8 cellular contexts compared by ENCODE assay signal in genomic region chr19:891421-892200, GRCh38. TPM values are rescaled to one million over a fixed set of nuclear protein-coding genes. Genes with fewer than 3 reads are reported as not detected.
DNase-seq lines count a peak whose midpoint lies in the region; ATAC-seq, FAIRE-seq and TF ChIP-seq lines count a peak whose summit lies in the region.
"Not testable (repeated sequence)": the region's sequence is repeated elsewhere in the genome, so short reads cannot be mapped to it uniquely, and the experiment has no call there.

No MANE protein-coding gene starts in this region.

- TF ChIP-seq EP300 in HepG2 (IDR thresholded peaks at IDR 0.05; ENCODE audit: low read depth in 2 of 2, low read length in 2 of 2); HepG2 (CRISPR knock-in tag; IDR thresholded peaks at IDR 0.05; ENCODE audit: borderline replicate concordance); ovary (IDR thresholded peaks at IDR 0.05); transverse colon (IDR thresholded peaks at IDR 0.05; ENCODE audit: low read depth): not testable (repeated sequence)

- not testable (repeated sequence) for TF ChIP-seq CTCF in KMS-11 (conservative IDR thresholded peaks at IDR 0.05; ENCODE audit: low read depth, low read length); ascending aorta (IDR thresholded peaks at IDR 0.05); epithelial cell of proximal tubule (conservative IDR thresholded peaks at IDR 0.05; ENCODE audit: low read depth, low read length); HepG2 (CRISPR knock-in tag; IDR thresholded peaks at IDR 0.05); ovary (IDR thresholded peaks at IDR 0.05); transverse colon (IDR thresholded peaks at IDR 0.05)

- not testable (repeated sequence) for TF ChIP-seq RAD21 in HepG2 (CRISPR knock-in tag; IDR thresholded peaks at IDR 0.05)

- H3K9ac ChIP-seq in KMS-11 (peak overlapping the region; percentile 67; the same call in 1 of the 2 replicates), HepG2 (ENCODE audit: insufficient read depth, low read depth, low read length) (peak overlapping the region; percentile 92)

- not testable (repeated sequence) for H3K9me3 Mint-ChIP-seq in CD8-positive, alpha-beta memory T cell; T-helper 1 cell treated with Interleukin-12 subunit alpha and Interleukin-12 subunit beta and Interleukin-4 antibody, amounts not matched to agents 30 μg/mL and 1 μg/mL, for 36 hours

- WGBS in HepG2 (ENCODE audit: low lambda C conversion rate) = 95% methylated on average over 49 of the region's 50 CpGs
- 43 to 51% (median 50%) methylated on average over 30 to 50 of the region's 50 CpGs for WGBS in ovary, 3 donors
- WGBS in transverse colon (ENCODE audit: low coverage in 1 of 2), 2 donors = 33% methylated on average over 31 of the region's 50 CpGs; no CpG with 5 or more reads in 1 of the 2 donors

- H4K20me1 ChIP-seq in KMS-11 (ENCODE audit: insufficient read depth); HepG2 (ENCODE audit: insufficient read depth, low read length): not testable (repeated sequence)

- CTCF ChIA-PET in CD8-positive, alpha-beta memory T cell (lab: Charles Lee) = interaction anchor here (2.0 to 2.7 kb wide), 2 partner anchors 18 to 28 kb away, joined by 25 to 26 read pairs; no protein-coding TSS in a partner anchor
- CTCF ChIA-PET in HepG2 (lab: Yijun Ruan, JAX; ENCODE audit: low intra/inter-chr PET ratio, low total read pairs) = not testable (repeated sequence)

- peaks cover 21 to 61% (median 22%) of the 10 kb centered on the region in 3 donors for H3K4me1 Mint-ChIP-seq in CD8-positive, alpha-beta memory T cell
- peaks cover 11% of the 10 kb centered on the region for H3K4me1 Mint-ChIP-seq in T-helper 1 cell treated with Interleukin-12 subunit alpha and Interleukin-12 subunit beta and Interleukin-4 antibody, amounts not matched to agents 30 μg/mL and 1 μg/mL, for 36 hours (ENCODE audit: low read depth)

- TF ChIP-seq POLR2A in HepG2 (IDR thresholded peaks at IDR 0.05; ENCODE audit: insufficient read depth in 1 of 2, low read depth in 2 of 2, low read length in 2 of 2); ovary (IDR thresholded peaks at IDR 0.05); transverse colon (IDR thresholded peaks at IDR 0.05): not testable (repeated sequence)

- peak overlapping the region in 6 of 8 donors; percentile 61 to 98 (median 78) for H3K27ac Mint-ChIP-seq in CD8-positive, alpha-beta memory T cell
- H3K27ac Mint-ChIP-seq in T-helper 1 cell treated with Interleukin-12 subunit alpha and Interleukin-12 subunit beta and Interleukin-4 antibody, amounts not matched to agents 30 μg/mL and 1 μg/mL, for 36 hours = peak overlapping the region; percentile 87

- H3K36me3 ChIP-seq in CD8-positive, alpha-beta memory T cell (ENCODE audit: insufficient read depth, low read length) = peaks cover 10% of the 10 kb centered on the region
- H3K36me3 ChIP-seq in KMS-11 (ENCODE audit: insufficient read depth); ovary: not testable (repeated sequence)
- H3K36me3 ChIP-seq in ascending aorta (peaks cover 18 to 24% of the 10 kb centered on the region in 2 donors), HepG2 (replicated peaks in 1 of 2; ENCODE audit: control insufficient read depth in 1 of 2, insufficient read depth in 2 of 2, low read length in 2 of 2) (peaks cover 10 to 25% of the 10 kb centered on the region in 2 experiments; a peak in 4 of 5 replicates), transverse colon (peaks cover 0 to 13% (median 4%) of the 10 kb centered on the region in 4 donors)

- peak overlapping the region; percentile 69 for H3K27ac ChIP-seq in CD8-positive, alpha-beta memory T cell (ENCODE audit: low read depth, low read length)
- not testable (repeated sequence) for H3K27ac ChIP-seq in KMS-11; HepG2 (ENCODE audit: extremely low read length, insufficient read depth, low read length)
- peak overlapping the region; percentile 82 to 87 for H3K27ac ChIP-seq in ascending aorta
- peak overlapping the region in 1 of 2 donors; percentile 87 for H3K27ac ChIP-seq in ovary
- H3K27ac ChIP-seq in transverse colon = peak overlapping the region; percentile 87 to 95 (median 94)

- H3K27me3 Mint-ChIP-seq in CD8-positive, alpha-beta memory T cell; T-helper 1 cell treated with Interleukin-12 subunit alpha and Interleukin-12 subunit beta and Interleukin-4 antibody, amounts not matched to agents 30 μg/mL and 1 μg/mL, for 36 hours (ENCODE audit: low read depth): not testable (repeated sequence)

- H3K4me2 ChIP-seq in KMS-11 (peak overlapping the region; percentile 91), HepG2 (ENCODE audit: low read depth, low read length) (peak overlapping the region; percentile 78)

- FAIRE-seq in HepG2 (lab: Jason Lieb, UNC) = not testable (repeated sequence)

- POLR2A ChIA-PET in CD8-positive, alpha-beta memory T cell (lab: Charles Lee) = interaction anchor here (2.0 to 5.3 kb wide), 3 partner anchors 11 to 28 kb away, joined by 9 to 77 read pairs (median 22); no protein-coding TSS in a partner anchor
- POLR2A ChIA-PET in HepG2 (lab: Yijun Ruan, JAX) = not testable (repeated sequence)

- not testable (repeated sequence) for H3K27me3 ChIP-seq in CD8-positive, alpha-beta memory T cell (ENCODE audit: insufficient read depth, low read length, poor library complexity, severe bottlenecking); KMS-11 (ENCODE audit: insufficient read depth, low read depth); ascending aorta; HepG2 (ENCODE audit: control insufficient read depth in 1 of 2, insufficient read depth in 2 of 2, low read length in 2 of 2); ovary; transverse colon

- H3K4me3 ChIP-seq in CD8-positive, alpha-beta memory T cell (ENCODE audit: low read length); KMS-11 (IDR thresholded peaks at IDR 0.05; ENCODE audit: insufficient read depth, low read depth, low read length): not testable (repeated sequence)
- H3K4me3 ChIP-seq in ascending aorta = peak overlapping the region; percentile 75 to 99
- H3K4me3 ChIP-seq in epithelial cell of proximal tubule (ENCODE audit: low read depth, low read length) = peak overlapping the region; percentile 89
- H3K4me3 ChIP-seq in HepG2 (replicated peaks in 1 of 3; ENCODE audit: insufficient read depth in 1 of 3, low read depth in 2 of 3, low read length in 3 of 3) = peak overlapping the region; percentile 87 to 98 (median 91)
- peak overlapping the region; percentile 93 for H3K4me3 ChIP-seq in ovary
- peak overlapping the region in 3 of 4 donors; percentile 89 to 92 (median 90) for H3K4me3 ChIP-seq in transverse colon

- in situ Hi-C loops in HepG2 (cut with HindIII; ENCODE audit: extremely low pct_ligation_motif_present, low pct_unique_long_range_greater_than_20kb); transverse colon (cut with MboI; ENCODE audit: low pct_ligation_motif_present in 1 of 4, low pct_unique_long_range_greater_than_20kb in 1 of 4, low sequenced_read_pairs in 3 of 4): not testable (repeated sequence)

- ATAC-seq in HepG2 = not testable (repeated sequence)

- not testable (repeated sequence) for H3K9me3 ChIP-seq in CD8-positive, alpha-beta memory T cell (ENCODE audit: low read length); ascending aorta; HepG2 (ENCODE audit: low read length); ovary; transverse colon

- H3K79me2 ChIP-seq in KMS-11 (ENCODE audit: insufficient read depth, low read depth) = not testable (repeated sequence)
- peaks cover 10% of the 10 kb centered on the region for H3K79me2 ChIP-seq in HepG2 (ENCODE audit: insufficient read depth, low read length)

- H2AFZ ChIP-seq in KMS-11 (ENCODE audit: low read depth); HepG2 (ENCODE audit: low read length): not testable (repeated sequence)

- DNase-seq in CD8-positive, alpha-beta memory T cell; ascending aorta (ENCODE audit: low spot score in 2 of 2); epithelial cell of proximal tubule (ENCODE audit: low read depth); HepG2 (ENCODE audit: low spot score): not testable (repeated sequence)
- peak in 1 of 5 donors; percentile 34 for DNase-seq in ovary
- peak; percentile 85 for DNase-seq in transverse colon

- intact Hi-C loops in ascending aorta (cut with DNase I) = loop anchor here (2.0 kb wide), 1 partner anchor 23 kb away; no protein-coding TSS in a partner anchor
- intact Hi-C loops in HepG2 (cut with micrococcal nuclease; ENCODE audit: unreplicated experiment); transverse colon (cut with DNase I; ENCODE audit: low total_unique reads): not testable (repeated sequence)
- intact Hi-C loops in ovary (cut with DNase I) = loop anchor here in 1 of 4 donors (10.0 kb wide), 1 partner anchor 227 kb away; the partner anchor contains the start of gene RNF126

- H3K4me1 ChIP-seq in CD8-positive, alpha-beta memory T cell (ENCODE audit: insufficient read depth, low read length) = peaks cover 12% of the 10 kb centered on the region
- not testable (repeated sequence) for H3K4me1 ChIP-seq in KMS-11 (ENCODE audit: low read depth, poor library complexity, severe bottlenecking); ascending aorta; HepG2 (ENCODE audit: insufficient read depth, low read length); ovary (ENCODE audit: insufficient read depth)
- peaks cover 0 to 16% (median 12%) of the 10 kb centered on the region in 4 donors for H3K4me1 ChIP-seq in transverse colon

- H3K36me3 Mint-ChIP-seq in CD8-positive, alpha-beta memory T cell = peaks cover 0 to 42% (median 2%) of the 10 kb centered on the region in 3 donors
- peaks cover 14% of the 10 kb centered on the region for H3K36me3 Mint-ChIP-seq in T-helper 1 cell treated with Interleukin-12 subunit alpha and Interleukin-12 subunit beta and Interleukin-4 antibody, amounts not matched to agents 30 μg/mL and 1 μg/mL, for 36 hours (ENCODE audit: low read depth)

- peak overlapping the region; percentile 78 to 92 (median 84) for H3K4me3 Mint-ChIP-seq in CD8-positive, alpha-beta memory T cell
- H3K4me3 Mint-ChIP-seq in T-helper 1 cell treated with Interleukin-12 subunit alpha and Interleukin-12 subunit beta and Interleukin-4 antibody, amounts not matched to agents 30 μg/mL and 1 μg/mL, for 36 hours = peak overlapping the region; percentile 86

- BruUV-seq in HepG2 (replicated peaks; lab: Mats Ljungman, UMichigan) = not testable (repeated sequence)

RNA-seq across cellular contexts. Expression of gene MED16, which starts 1.4 kb away (rescaled TPM):
- 10 to 100 TPM; 57.4 to 59.4 TPM for total RNA-seq in CD8-positive, alpha-beta memory T cell
- polyA plus RNA-seq in CD8-positive, alpha-beta memory T cell = 109 TPM
- total RNA-seq in ascending aorta (73.2 TPM), epithelial cell of proximal tubule (53.5 and 57.4 TPM in 2 replicates), HepG2 (2016; rRNA removed; fragmentation: Illumina TruSeq; extraction: Trizol) (14.8 and 18.4 TPM in 2 replicates), ovary (10 to 100 TPM; 33.1 to 75.4 (median 59.3) TPM), transverse colon (100 to 1,000 TPM in 1 of 4 donors, 10 to 100 TPM in 3; 58.1 to 158 (median 78.4) TPM)
- 6.4 and 6.7 TPM in 2 replicates for total RNA-seq in HepG2 (2016; cell fraction: cytosol; rRNA removed; fragmentation: Illumina TruSeq; extraction: Trizol; ENCODE audit: low read depth)
- 14.0 and 16.4 TPM in 2 replicates for total RNA-seq in HepG2 (2016; cell fraction: insoluble cytoplasmic fraction; rRNA removed; fragmentation: Illumina TruSeq; extraction: Trizol)
- 12.3 and 14.3 TPM in 2 replicates for total RNA-seq in HepG2 (2016; cell fraction: membrane; rRNA removed; fragmentation: Illumina TruSeq; extraction: Trizol)
- total RNA-seq in HepG2 (2016; cell fraction: nucleus; rRNA removed; fragmentation: Illumina TruSeq; extraction: Trizol) = 11.3 and 13.2 TPM in 2 replicates
- polyA plus RNA-seq in HepG2 (2011; rRNA removed) (13.3 and 16.9 TPM in 2 replicates), ovary (10 to 100 TPM in 1 of 2 donors, under 1 TPM in 1; 0.62 to 42.9 TPM)
- 17.9 and 30.0 TPM in 2 replicates for polyA plus RNA-seq in HepG2 (2011; cell fraction: cytosol; rRNA removed)
- polyA plus RNA-seq in HepG2 (2011; cell fraction: nucleus; rRNA removed) = 45.6 and 56.5 TPM in 2 replicates
- polyA plus RNA-seq in HepG2 (2012) = 19.2 and 24.7 TPM in 2 replicates
- 7.2 and 8.1 TPM in 2 replicates for polyA plus RNA-seq in HepG2 (2016; cell fraction: cytosol; fragmentation: Illumina TruSeq; extraction: Trizol; ENCODE audit: low read depth)
- 21.8 and 29.1 TPM in 2 replicates for polyA plus RNA-seq in HepG2 (2016; cell fraction: insoluble cytoplasmic fraction; fragmentation: Illumina TruSeq; extraction: Trizol; ENCODE audit: low read depth)
- 15.5 and 16.0 TPM in 2 replicates for polyA plus RNA-seq in HepG2 (2016; cell fraction: membrane; fragmentation: Illumina TruSeq; extraction: Trizol; ENCODE audit: low read depth)
- polyA plus RNA-seq in HepG2 (2016; cell fraction: nucleus; fragmentation: Illumina TruSeq; extraction: Trizol; ENCODE audit: insufficient read depth, low read depth) = 24.9 and 32.1 TPM in 2 replicates
- 17.7 and 77.2 TPM in 2 replicates for polyA minus RNA-seq in HepG2 (2011; rRNA and poly(A)+ RNA removed; ENCODE audit: low replicate concordance)
- 45.1 and 51.0 TPM in 2 replicates for polyA minus RNA-seq in HepG2 (2011; cell fraction: cytosol; rRNA and poly(A)+ RNA removed)
- polyA minus RNA-seq in HepG2 (2011; cell fraction: nucleus; rRNA and poly(A)+ RNA removed) = 14.5 and 15.0 TPM in 2 replicates

RNA-seq across cellular contexts. Expression of gene RNU6-9, which starts 1.7 kb away (rescaled TPM):
- total RNA-seq in CD8-positive, alpha-beta memory T cell = not detected
- polyA plus RNA-seq in CD8-positive, alpha-beta memory T cell = not detected
- total RNA-seq in ascending aorta (not detected), epithelial cell of proximal tubule (not detected in 2 replicates), HepG2 (2016; rRNA removed; fragmentation: Illumina TruSeq; extraction: Trizol) (under 0.01 TPM in 1 of 2 replicates, not detected in the other), ovary (not detected), transverse colon (not detected)
- under 0.01 TPM in 2 replicates for total RNA-seq in HepG2 (2016; cell fraction: cytosol; rRNA removed; fragmentation: Illumina TruSeq; extraction: Trizol; ENCODE audit: low read depth)
- total RNA-seq in HepG2 (2016; cell fraction: insoluble cytoplasmic fraction; rRNA removed; fragmentation: Illumina TruSeq; extraction: Trizol) = under 0.01 TPM in 1 of 2 replicates, not detected in the other
- total RNA-seq in HepG2 (2016; cell fraction: membrane; rRNA removed; fragmentation: Illumina TruSeq; extraction: Trizol) = under 0.01 TPM in 1 of 2 replicates, not detected in the other
- total RNA-seq in HepG2 (2016; cell fraction: nucleus; rRNA removed; fragmentation: Illumina TruSeq; extraction: Trizol) = not detected in 2 replicates
- polyA plus RNA-seq in HepG2 (2011; rRNA removed) (not detected in 2 replicates), ovary (not detected)
- polyA plus RNA-seq in HepG2 (2011; cell fraction: cytosol; rRNA removed) = not detected in 2 replicates
- not detected in 2 replicates for polyA plus RNA-seq in HepG2 (2011; cell fraction: nucleus; rRNA removed)
- polyA plus RNA-seq in HepG2 (2012) = not detected in 2 replicates
- polyA plus RNA-seq in HepG2 (2016; cell fraction: cytosol; fragmentation: Illumina TruSeq; extraction: Trizol; ENCODE audit: low read depth) = not detected in 2 replicates
- polyA plus RNA-seq in HepG2 (2016; cell fraction: insoluble cytoplasmic fraction; fragmentation: Illumina TruSeq; extraction: Trizol; ENCODE audit: low read depth) = not detected in 2 replicates
- polyA plus RNA-seq in HepG2 (2016; cell fraction: membrane; fragmentation: Illumina TruSeq; extraction: Trizol; ENCODE audit: low read depth) = not detected in 2 replicates
- polyA plus RNA-seq in HepG2 (2016; cell fraction: nucleus; fragmentation: Illumina TruSeq; extraction: Trizol; ENCODE audit: insufficient read depth, low read depth) = not detected in 2 replicates
- under 0.01 TPM in 1 of 2 replicates, not detected in the other for polyA minus RNA-seq in HepG2 (2011; rRNA and poly(A)+ RNA removed; ENCODE audit: low replicate concordance)
- under 0.01 TPM in 1 of 2 replicates, not detected in the other for polyA minus RNA-seq in HepG2 (2011; cell fraction: cytosol; rRNA and poly(A)+ RNA removed)
- not detected in 2 replicates for polyA minus RNA-seq in HepG2 (2011; cell fraction: nucleus; rRNA and poly(A)+ RNA removed)

RNA-seq across cellular contexts. Expression of gene R3HDM4, which starts 21.4 kb away (rescaled TPM):
- total RNA-seq in CD8-positive, alpha-beta memory T cell = 10 to 100 TPM; 60.7 to 65.2 TPM
- polyA plus RNA-seq in CD8-positive, alpha-beta memory T cell = 197 TPM
- total RNA-seq in ascending aorta (81.5 TPM), epithelial cell of proximal tubule (49.8 and 60.0 TPM in 2 replicates), HepG2 (2016; rRNA removed; fragmentation: Illumina TruSeq; extraction: Trizol) (21.8 and 26.2 TPM in 2 replicates), ovary (10 to 100 TPM; 13.1 to 43.0 (median 31.2) TPM), transverse colon (10 to 100 TPM; 43.8 to 49.4 (median 46.7) TPM)
- total RNA-seq in HepG2 (2016; cell fraction: cytosol; rRNA removed; fragmentation: Illumina TruSeq; extraction: Trizol; ENCODE audit: low read depth) = 17.5 and 31.0 TPM in 2 replicates
- total RNA-seq in HepG2 (2016; cell fraction: insoluble cytoplasmic fraction; rRNA removed; fragmentation: Illumina TruSeq; extraction: Trizol) = 22.0 and 24.7 TPM in 2 replicates
- 29.7 and 34.2 TPM in 2 replicates for total RNA-seq in HepG2 (2016; cell fraction: membrane; rRNA removed; fragmentation: Illumina TruSeq; extraction: Trizol)
- total RNA-seq in HepG2 (2016; cell fraction: nucleus; rRNA removed; fragmentation: Illumina TruSeq; extraction: Trizol) = 16.4 and 18.7 TPM in 2 replicates
- polyA plus RNA-seq in HepG2 (2011; rRNA removed) (26.9 and 40.4 TPM in 2 replicates), ovary (10 to 100 TPM in 1 of 2 donors, 1 to 10 TPM in 1; 8.7 to 29.5 TPM)
- 30.7 and 39.0 TPM in 2 replicates for polyA plus RNA-seq in HepG2 (2011; cell fraction: cytosol; rRNA removed)
- polyA plus RNA-seq in HepG2 (2011; cell fraction: nucleus; rRNA removed) = 57.8 and 68.0 TPM in 2 replicates
- 22.6 and 31.3 TPM in 2 replicates for polyA plus RNA-seq in HepG2 (2012)
- polyA plus RNA-seq in HepG2 (2016; cell fraction: cytosol; fragmentation: Illumina TruSeq; extraction: Trizol; ENCODE audit: low read depth) = 24.5 and 25.3 TPM in 2 replicates
- 39.3 and 43.4 TPM in 2 replicates for polyA plus RNA-seq in HepG2 (2016; cell fraction: insoluble cytoplasmic fraction; fragmentation: Illumina TruSeq; extraction: Trizol; ENCODE audit: low read depth)
- 44.4 and 45.0 TPM in 2 replicates for polyA plus RNA-seq in HepG2 (2016; cell fraction: membrane; fragmentation: Illumina TruSeq; extraction: Trizol; ENCODE audit: low read depth)
- 58.7 and 76.5 TPM in 2 replicates for polyA plus RNA-seq in HepG2 (2016; cell fraction: nucleus; fragmentation: Illumina TruSeq; extraction: Trizol; ENCODE audit: insufficient read depth, low read depth)
- polyA minus RNA-seq in HepG2 (2011; rRNA and poly(A)+ RNA removed; ENCODE audit: low replicate concordance) = 15.6 and 40.4 TPM in 2 replicates
- polyA minus RNA-seq in HepG2 (2011; cell fraction: cytosol; rRNA and poly(A)+ RNA removed) = 11.7 and 15.6 TPM in 2 replicates
- 8.1 and 9.8 TPM in 2 replicates for polyA minus RNA-seq in HepG2 (2011; cell fraction: nucleus; rRNA and poly(A)+ RNA removed)

RNA-seq across cellular contexts. Expression of gene KISS1R, which starts 25.5 kb away (rescaled TPM):
- total RNA-seq in CD8-positive, alpha-beta memory T cell = 1 to 10 TPM; 1.2 to 2.3 TPM
- polyA plus RNA-seq in CD8-positive, alpha-beta memory T cell = 0.49 TPM
- not detected for total RNA-seq in ascending aorta
- total RNA-seq in epithelial cell of proximal tubule = 0.72 and 0.92 TPM in 2 replicates
- 3.9 and 10.2 TPM in 2 replicates for total RNA-seq in HepG2 (2016; rRNA removed; fragmentation: Illumina TruSeq; extraction: Trizol)
- 4.7 and 5.1 TPM in 2 replicates for total RNA-seq in HepG2 (2016; cell fraction: cytosol; rRNA removed; fragmentation: Illumina TruSeq; extraction: Trizol; ENCODE audit: low read depth)
- total RNA-seq in HepG2 (2016; cell fraction: insoluble cytoplasmic fraction; rRNA removed; fragmentation: Illumina TruSeq; extraction: Trizol) = 3.2 and 9.6 TPM in 2 replicates
- 7.1 and 8.6 TPM in 2 replicates for total RNA-seq in HepG2 (2016; cell fraction: membrane; rRNA removed; fragmentation: Illumina TruSeq; extraction: Trizol)
- 8.2 and 8.4 TPM in 2 replicates for total RNA-seq in HepG2 (2016; cell fraction: nucleus; rRNA removed; fragmentation: Illumina TruSeq; extraction: Trizol)
- polyA plus RNA-seq in HepG2 (2011; rRNA removed) = 1.1 and 1.5 TPM in 2 replicates
- 1.6 and 3.0 TPM in 2 replicates for polyA plus RNA-seq in HepG2 (2011; cell fraction: cytosol; rRNA removed)
- 10.4 and 11.9 TPM in 2 replicates for polyA plus RNA-seq in HepG2 (2011; cell fraction: nucleus; rRNA removed)
- 2.8 and 4.0 TPM in 2 replicates for polyA plus RNA-seq in HepG2 (2012)
- polyA plus RNA-seq in HepG2 (2016; cell fraction: cytosol; fragmentation: Illumina TruSeq; extraction: Trizol; ENCODE audit: low read depth) = 3.6 and 4.4 TPM in 2 replicates
- 4.2 and 5.9 TPM in 2 replicates for polyA plus RNA-seq in HepG2 (2016; cell fraction: insoluble cytoplasmic fraction; fragmentation: Illumina TruSeq; extraction: Trizol; ENCODE audit: low read depth)
- 4.5 and 6.0 TPM in 2 replicates for polyA plus RNA-seq in HepG2 (2016; cell fraction: membrane; fragmentation: Illumina TruSeq; extraction: Trizol; ENCODE audit: low read depth)
- polyA plus RNA-seq in HepG2 (2016; cell fraction: nucleus; fragmentation: Illumina TruSeq; extraction: Trizol; ENCODE audit: insufficient read depth, low read depth) = 15.3 and 19.1 TPM in 2 replicates
- polyA minus RNA-seq in HepG2 (2011; rRNA and poly(A)+ RNA removed; ENCODE audit: low replicate concordance) = 5.9 TPM in 1 of 2 replicates, not detected in the other
- 2.4 and 3.7 TPM in 2 replicates for polyA minus RNA-seq in HepG2 (2011; cell fraction: cytosol; rRNA and poly(A)+ RNA removed)
- polyA minus RNA-seq in HepG2 (2011; cell fraction: nucleus; rRNA and poly(A)+ RNA removed) = 0.50 and 0.77 TPM in 2 replicates
- total RNA-seq in ovary = under 1 TPM in 2 of 7 donors, not detected in 5; 0.28 to 0.90 TPM
- polyA plus RNA-seq in ovary = not detected
- not detected for total RNA-seq in transverse colon

RNA-seq across cellular contexts. Expression of gene CFD, which starts 32.1 kb away (rescaled TPM):
- 1 to 10 TPM in 1 of 2 experiments, under 1 TPM in 1; 0.89 to 1.5 TPM for total RNA-seq in CD8-positive, alpha-beta memory T cell
- polyA plus RNA-seq in CD8-positive, alpha-beta memory T cell = 6.9 TPM
- total RNA-seq in ascending aorta (1,680 TPM), epithelial cell of proximal tubule (3.2 and 5.2 TPM in 2 replicates), HepG2 (2016; rRNA removed; fragmentation: Illumina TruSeq; extraction: Trizol) (3.6 and 4.6 TPM in 2 replicates), ovary (100 to 1,000 TPM in 2 of 7 donors, 10 to 100 TPM in 3, 1 to 10 TPM in 2; 3.8 to 287 (median 25.3) TPM), transverse colon (100 to 1,000 TPM; 147 to 368 (median 208) TPM)
- total RNA-seq in HepG2 (2016; cell fraction: cytosol; rRNA removed; fragmentation: Illumina TruSeq; extraction: Trizol; ENCODE audit: low read depth) = 1.4 and 2.7 TPM in 2 replicates
- total RNA-seq in HepG2 (2016; cell fraction: insoluble cytoplasmic fraction; rRNA removed; fragmentation: Illumina TruSeq; extraction: Trizol) = 3.4 and 3.9 TPM in 2 replicates
- total RNA-seq in HepG2 (2016; cell fraction: membrane; rRNA removed; fragmentation: Illumina TruSeq; extraction: Trizol) = 1.8 and 2.7 TPM in 2 replicates
- total RNA-seq in HepG2 (2016; cell fraction: nucleus; rRNA removed; fragmentation: Illumina TruSeq; extraction: Trizol) = 1.0 and 1.7 TPM in 2 replicates
- polyA plus RNA-seq in HepG2 (2011; rRNA removed) (2.3 and 3.9 TPM in 2 replicates), ovary (100 to 1,000 TPM in 1 of 2 donors, 10 to 100 TPM in 1; 39.2 to 335 TPM)
- polyA plus RNA-seq in HepG2 (2011; cell fraction: cytosol; rRNA removed) = 3.0 and 8.4 TPM in 2 replicates
- polyA plus RNA-seq in HepG2 (2011; cell fraction: nucleus; rRNA removed) = 5.1 and 6.2 TPM in 2 replicates
- 3.4 and 4.4 TPM in 2 replicates for polyA plus RNA-seq in HepG2 (2012)
- polyA plus RNA-seq in HepG2 (2016; cell fraction: cytosol; fragmentation: Illumina TruSeq; extraction: Trizol; ENCODE audit: low read depth) = 1.7 TPM in 2 replicates
- polyA plus RNA-seq in HepG2 (2016; cell fraction: insoluble cytoplasmic fraction; fragmentation: Illumina TruSeq; extraction: Trizol; ENCODE audit: low read depth) = 2.4 and 5.1 TPM in 2 replicates
- polyA plus RNA-seq in HepG2 (2016; cell fraction: membrane; fragmentation: Illumina TruSeq; extraction: Trizol; ENCODE audit: low read depth) = 1.2 and 1.9 TPM in 2 replicates
- 2.7 and 3.3 TPM in 2 replicates for polyA plus RNA-seq in HepG2 (2016; cell fraction: nucleus; fragmentation: Illumina TruSeq; extraction: Trizol; ENCODE audit: insufficient read depth, low read depth)
- 4.8 TPM in 2 replicates for polyA minus RNA-seq in HepG2 (2011; rRNA and poly(A)+ RNA removed; ENCODE audit: low replicate concordance)
- polyA minus RNA-seq in HepG2 (2011; cell fraction: cytosol; rRNA and poly(A)+ RNA removed) = 1.9 and 2.3 TPM in 2 replicates
- polyA minus RNA-seq in HepG2 (2011; cell fraction: nucleus; rRNA and poly(A)+ RNA removed) = 0.75 and 1.9 TPM in 2 replicates
